In the genomic region with DNA sequence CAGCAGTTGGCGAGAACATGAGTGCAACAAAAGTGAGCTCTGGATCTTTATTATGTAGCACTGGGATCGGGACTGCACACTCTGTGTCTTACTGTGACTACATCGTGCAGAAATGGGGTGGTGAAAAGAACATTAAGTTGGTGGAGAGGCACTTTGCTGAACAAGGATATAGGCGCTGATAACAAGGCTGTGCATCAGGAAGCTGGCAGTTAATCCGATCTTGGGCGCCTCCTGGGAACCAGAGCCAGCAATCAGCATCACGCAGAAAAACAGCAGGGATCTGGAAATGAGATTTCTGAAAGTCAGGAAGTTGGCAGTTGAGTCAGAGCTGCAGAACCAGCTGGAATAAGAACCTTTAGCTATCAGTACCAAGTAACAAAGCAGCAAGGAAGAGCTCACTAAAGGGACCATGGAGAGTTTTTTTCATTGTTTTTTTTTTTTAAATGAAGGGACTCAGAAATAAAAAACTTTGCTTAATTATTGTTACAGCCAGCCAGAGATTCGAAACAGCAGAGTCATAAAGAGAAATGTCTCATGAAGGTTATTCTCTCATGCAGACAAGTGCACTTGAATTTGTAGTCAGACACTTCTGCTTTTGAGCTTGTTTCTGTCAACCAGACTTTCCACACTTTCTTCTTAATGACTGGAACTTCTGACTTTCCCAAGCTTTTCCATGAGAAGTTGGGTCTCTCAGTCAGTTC, we compare ENCODE assay signal across 8 cellular contexts. TPM values are rescaled to one million over a fixed set of nuclear protein-coding genes. Genes with fewer than 3 reads are reported as not detected.
DNase-seq lines count a peak whose midpoint lies in the region; ATAC-seq and TF ChIP-seq lines count a peak whose summit lies in the region.

No MANE protein-coding gene starts in this region.

- no peaks in the 10 kb centered on the region for H3K9me3 ChIP-seq in WERI-Rb-1 (ENCODE audit: severe bottlenecking)

- peak; percentile 64 for DNase-seq in WERI-Rb-1
- DNase-seq in nephron progenitor cell, result no peak
- no peak for DNase-seq in omental fat pad (ENCODE audit: low spot score)
- DNase-seq in NCI-H128 (lab: John Stamatoyannopoulos, UW; ENCODE audit: unreplicated experiment), result no peak
- DNase-seq in stimulated activated CD4-positive, alpha-beta T cell treated with anti-CD3 and anti-CD28 coated beads, Interleukin-2, amount 100 ng/mL, for 24 hours, result no peak
- no peak for DNase-seq in stimulated activated CD8-positive, alpha-beta memory T cell treated with anti-CD3 and anti-CD28 coated beads, Interleukin-4, amount 100 ng/mL, for 48 hours

- no peak overlapping the region for H3K27ac ChIP-seq in WERI-Rb-1

- no peaks in the 10 kb centered on the region for H3K36me3 Mint-ChIP-seq in nephron progenitor cell (ENCODE audit: low read depth)

- ATAC-seq in GM18867 (IDR thresholded peaks at IDR 0.05; ENCODE audit: unreplicated experiment) (peak; percentile 39), HG03108 (IDR thresholded peaks at IDR 0.05; ENCODE audit: unreplicated experiment) (peak; percentile 46), omental fat pad (ENCODE audit: low FRiP score) (no peak)

- no peak overlapping the region for H3K4me3 Mint-ChIP-seq in nephron progenitor cell

- no peak overlapping the region for H3K4me3 ChIP-seq in WERI-Rb-1 (ENCODE audit: low read depth, low read length)

- H3K27me3 ChIP-seq in WERI-Rb-1 (ENCODE audit: insufficient read depth, low read depth, severe bottlenecking), result no peaks in the 10 kb centered on the region

- peaks cover 12% of the 10 kb centered on the region for H3K9me3 Mint-ChIP-seq in nephron progenitor cell

- H3K36me3 ChIP-seq in WERI-Rb-1, result no peaks in the 10 kb centered on the region

- peaks cover 13% of the 10 kb centered on the region for H3K4me1 Mint-ChIP-seq in nephron progenitor cell

- TF ChIP-seq CTCF in WERI-Rb-1 (IDR thresholded peaks at IDR 0.05; ENCODE audit: low read depth, low read length), result no peak
- TF ChIP-seq CTCF in nephron progenitor cell (IDR thresholded peaks at IDR 0.05), result no peak
- no peak for TF ChIP-seq CTCF in omental fat pad (IDR thresholded peaks at IDR 0.05)

- peak overlapping the region; percentile 88 for H3K27ac Mint-ChIP-seq in nephron progenitor cell

- H3K27me3 Mint-ChIP-seq in nephron progenitor cell (ENCODE audit: low read depth, poor library complexity), result peaks cover 3% of the 10 kb centered on the region

RNA-seq across cellular contexts. Expression of gene MYO3B, which starts 22.8 kb away (rescaled TPM):
- not detected for total RNA-seq in omental fat pad
